1 cellular context compared by ENCODE assay signal in the genomic region with DNA sequence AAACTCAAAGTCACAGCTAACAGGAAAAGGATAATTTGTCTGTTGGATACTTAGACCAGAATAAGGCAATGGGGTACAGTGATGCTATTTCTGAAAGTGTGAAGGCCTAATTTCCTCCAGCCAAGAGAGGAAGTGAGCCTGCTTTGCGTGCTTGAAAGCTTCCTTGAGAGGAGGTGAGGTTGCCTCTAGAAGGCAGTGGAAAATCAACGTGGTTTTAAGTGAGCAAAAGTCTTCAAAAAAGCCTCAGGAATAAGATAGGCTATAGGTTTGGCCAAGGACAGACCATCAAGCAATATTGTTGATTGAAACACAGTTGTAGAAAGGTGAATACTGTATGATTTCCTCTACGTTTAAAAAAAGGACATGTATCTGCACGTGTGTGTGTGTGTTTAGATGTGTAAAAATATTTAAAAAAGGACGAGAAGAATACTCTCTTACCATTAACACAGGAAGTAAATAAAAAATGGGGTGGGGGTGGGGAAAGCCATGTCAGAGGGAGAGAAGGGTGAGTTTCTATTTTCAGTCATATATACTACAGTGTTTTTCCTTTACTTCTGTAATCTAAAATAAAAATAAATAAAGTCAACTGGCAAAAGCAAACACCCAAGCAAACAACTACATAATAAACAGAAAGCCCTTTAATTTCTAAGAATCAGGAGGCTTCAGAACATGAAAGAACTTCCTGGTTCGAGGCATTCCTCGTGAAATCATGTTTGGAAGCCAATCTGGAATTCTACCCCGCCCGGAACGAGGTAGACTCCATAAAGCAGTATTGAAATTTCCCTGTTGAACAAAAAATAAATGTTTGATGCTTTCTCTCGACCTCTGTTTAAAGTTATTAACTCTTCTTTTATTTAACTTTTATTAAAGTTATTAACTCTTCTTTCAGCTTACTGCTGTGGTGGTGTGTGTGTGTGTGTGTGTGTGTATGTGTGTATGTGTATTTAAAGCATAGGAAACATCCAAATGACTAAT.
TF ChIP-seq lines count a peak whose summit lies in the region.

No MANE protein-coding gene starts in this region.

TF ChIP-seq in GM12878, 131 proteins besides CTCF, POLR2A, EP300 and RAD21 (continued from another document and continues in another):
- TF ChIP-seq, protein P1, sequence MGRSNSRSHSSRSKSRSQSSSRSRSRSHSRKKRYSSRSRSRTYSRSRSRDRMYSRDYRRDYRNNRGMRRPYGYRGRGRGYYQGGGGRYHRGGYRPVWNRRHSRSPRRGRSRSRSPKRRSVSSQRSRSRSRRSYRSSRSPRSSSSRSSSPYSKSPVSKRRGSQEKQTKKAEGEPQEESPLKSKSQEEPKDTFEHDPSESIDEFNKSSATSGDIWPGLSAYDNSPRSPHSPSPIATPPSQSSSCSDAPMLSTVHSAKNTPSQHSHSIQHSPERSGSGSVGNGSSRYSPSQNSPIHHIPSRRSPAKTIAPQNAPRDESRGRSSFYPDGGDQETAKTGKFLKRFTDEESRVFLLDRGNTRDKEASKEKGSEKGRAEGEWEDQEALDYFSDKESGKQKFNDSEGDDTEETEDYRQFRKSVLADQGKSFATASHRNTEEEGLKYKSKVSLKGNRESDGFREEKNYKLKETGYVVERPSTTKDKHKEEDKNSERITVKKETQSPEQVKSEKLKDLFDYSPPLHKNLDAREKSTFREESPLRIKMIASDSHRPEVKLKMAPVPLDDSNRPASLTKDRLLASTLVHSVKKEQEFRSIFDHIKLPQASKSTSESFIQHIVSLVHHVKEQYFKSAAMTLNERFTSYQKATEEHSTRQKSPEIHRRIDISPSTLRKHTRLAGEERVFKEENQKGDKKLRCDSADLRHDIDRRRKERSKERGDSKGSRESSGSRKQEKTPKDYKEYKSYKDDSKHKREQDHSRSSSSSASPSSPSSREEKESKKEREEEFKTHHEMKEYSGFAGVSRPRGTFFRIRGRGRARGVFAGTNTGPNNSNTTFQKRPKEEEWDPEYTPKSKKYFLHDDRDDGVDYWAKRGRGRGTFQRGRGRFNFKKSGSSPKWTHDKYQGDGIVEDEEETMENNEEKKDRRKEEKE (IDR thresholded peaks at IDR 0.05), result no peak
- TF ChIP-seq FOXM1 (IDR thresholded peaks at IDR 0.05; ENCODE audit: low read depth, low read length), result peak; percentile 95
- no peak for TF ChIP-seq CBX3 (IDR thresholded peaks at IDR 0.05; ENCODE audit: borderline replicate concordance, low read depth)
- TF ChIP-seq, protein P2, sequence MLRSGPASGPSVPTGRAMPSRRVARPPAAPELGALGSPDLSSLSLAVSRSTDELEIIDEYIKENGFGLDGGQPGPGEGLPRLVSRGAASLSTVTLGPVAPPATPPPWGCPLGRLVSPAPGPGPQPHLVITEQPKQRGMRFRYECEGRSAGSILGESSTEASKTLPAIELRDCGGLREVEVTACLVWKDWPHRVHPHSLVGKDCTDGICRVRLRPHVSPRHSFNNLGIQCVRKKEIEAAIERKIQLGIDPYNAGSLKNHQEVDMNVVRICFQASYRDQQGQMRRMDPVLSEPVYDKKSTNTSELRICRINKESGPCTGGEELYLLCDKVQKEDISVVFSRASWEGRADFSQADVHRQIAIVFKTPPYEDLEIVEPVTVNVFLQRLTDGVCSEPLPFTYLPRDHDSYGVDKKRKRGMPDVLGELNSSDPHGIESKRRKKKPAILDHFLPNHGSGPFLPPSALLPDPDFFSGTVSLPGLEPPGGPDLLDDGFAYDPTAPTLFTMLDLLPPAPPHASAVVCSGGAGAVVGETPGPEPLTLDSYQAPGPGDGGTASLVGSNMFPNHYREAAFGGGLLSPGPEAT (IDR thresholded peaks at IDR 0.05; ENCODE audit: low read depth), result peak; percentile 91
- TF ChIP-seq E4F1 (IDR thresholded peaks at IDR 0.05; ENCODE audit: borderline replicate concordance, partially characterized antibody), result no peak
- TF ChIP-seq, protein P3, sequence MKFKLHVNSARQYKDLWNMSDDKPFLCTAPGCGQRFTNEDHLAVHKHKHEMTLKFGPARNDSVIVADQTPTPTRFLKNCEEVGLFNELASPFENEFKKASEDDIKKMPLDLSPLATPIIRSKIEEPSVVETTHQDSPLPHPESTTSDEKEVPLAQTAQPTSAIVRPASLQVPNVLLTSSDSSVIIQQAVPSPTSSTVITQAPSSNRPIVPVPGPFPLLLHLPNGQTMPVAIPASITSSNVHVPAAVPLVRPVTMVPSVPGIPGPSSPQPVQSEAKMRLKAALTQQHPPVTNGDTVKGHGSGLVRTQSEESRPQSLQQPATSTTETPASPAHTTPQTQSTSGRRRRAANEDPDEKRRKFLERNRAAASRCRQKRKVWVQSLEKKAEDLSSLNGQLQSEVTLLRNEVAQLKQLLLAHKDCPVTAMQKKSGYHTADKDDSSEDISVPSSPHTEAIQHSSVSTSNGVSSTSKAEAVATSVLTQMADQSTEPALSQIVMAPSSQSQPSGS (IDR thresholded peaks at IDR 0.05; ENCODE audit: low read length), result no peak; the same call in 1 of the 2 replicates
- TF ChIP-seq, protein P4, sequence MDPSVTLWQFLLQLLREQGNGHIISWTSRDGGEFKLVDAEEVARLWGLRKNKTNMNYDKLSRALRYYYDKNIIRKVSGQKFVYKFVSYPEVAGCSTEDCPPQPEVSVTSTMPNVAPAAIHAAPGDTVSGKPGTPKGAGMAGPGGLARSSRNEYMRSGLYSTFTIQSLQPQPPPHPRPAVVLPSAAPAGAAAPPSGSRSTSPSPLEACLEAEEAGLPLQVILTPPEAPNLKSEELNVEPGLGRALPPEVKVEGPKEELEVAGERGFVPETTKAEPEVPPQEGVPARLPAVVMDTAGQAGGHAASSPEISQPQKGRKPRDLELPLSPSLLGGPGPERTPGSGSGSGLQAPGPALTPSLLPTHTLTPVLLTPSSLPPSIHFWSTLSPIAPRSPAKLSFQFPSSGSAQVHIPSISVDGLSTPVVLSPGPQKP (IDR thresholded peaks at IDR 0.05; ENCODE audit: low read depth, low read length), result no peak
- TF ChIP-seq CBFB (IDR thresholded peaks at IDR 0.05; ENCODE audit: low read depth), result peak; percentile 47; the same call in 1 of the 2 replicates
- TF ChIP-seq HDGF (IDR thresholded peaks at IDR 0.05), result no peak
- TF ChIP-seq IKZF2 (IDR thresholded peaks at IDR 0.05), result peak; percentile 98 to 99
- no peak for TF ChIP-seq NFYA (IDR thresholded peaks at IDR 0.05; ENCODE audit: borderline replicate concordance, low read depth, low read length)
- TF ChIP-seq MTA3 (IDR thresholded peaks at IDR 0.05; ENCODE audit: borderline replicate concordance, low read length), result no peak
- TF ChIP-seq, protein P5, sequence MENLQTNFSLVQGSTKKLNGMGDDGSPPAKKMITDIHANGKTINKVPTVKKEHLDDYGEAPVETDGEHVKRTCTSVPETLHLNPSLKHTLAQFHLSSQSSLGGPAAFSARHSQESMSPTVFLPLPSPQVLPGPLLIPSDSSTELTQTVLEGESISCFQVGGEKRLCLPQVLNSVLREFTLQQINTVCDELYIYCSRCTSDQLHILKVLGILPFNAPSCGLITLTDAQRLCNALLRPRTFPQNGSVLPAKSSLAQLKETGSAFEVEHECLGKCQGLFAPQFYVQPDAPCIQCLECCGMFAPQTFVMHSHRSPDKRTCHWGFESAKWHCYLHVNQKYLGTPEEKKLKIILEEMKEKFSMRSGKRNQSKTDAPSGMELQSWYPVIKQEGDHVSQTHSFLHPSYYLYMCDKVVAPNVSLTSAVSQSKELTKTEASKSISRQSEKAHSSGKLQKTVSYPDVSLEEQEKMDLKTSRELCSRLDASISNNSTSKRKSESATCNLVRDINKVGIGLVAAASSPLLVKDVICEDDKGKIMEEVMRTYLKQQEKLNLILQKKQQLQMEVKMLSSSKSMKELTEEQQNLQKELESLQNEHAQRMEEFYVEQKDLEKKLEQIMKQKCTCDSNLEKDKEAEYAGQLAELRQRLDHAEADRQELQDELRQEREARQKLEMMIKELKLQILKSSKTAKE (IDR thresholded peaks at IDR 0.05; ENCODE audit: low read depth, poor library complexity, severe bottlenecking), result no peak
- TF ChIP-seq, protein P6, sequence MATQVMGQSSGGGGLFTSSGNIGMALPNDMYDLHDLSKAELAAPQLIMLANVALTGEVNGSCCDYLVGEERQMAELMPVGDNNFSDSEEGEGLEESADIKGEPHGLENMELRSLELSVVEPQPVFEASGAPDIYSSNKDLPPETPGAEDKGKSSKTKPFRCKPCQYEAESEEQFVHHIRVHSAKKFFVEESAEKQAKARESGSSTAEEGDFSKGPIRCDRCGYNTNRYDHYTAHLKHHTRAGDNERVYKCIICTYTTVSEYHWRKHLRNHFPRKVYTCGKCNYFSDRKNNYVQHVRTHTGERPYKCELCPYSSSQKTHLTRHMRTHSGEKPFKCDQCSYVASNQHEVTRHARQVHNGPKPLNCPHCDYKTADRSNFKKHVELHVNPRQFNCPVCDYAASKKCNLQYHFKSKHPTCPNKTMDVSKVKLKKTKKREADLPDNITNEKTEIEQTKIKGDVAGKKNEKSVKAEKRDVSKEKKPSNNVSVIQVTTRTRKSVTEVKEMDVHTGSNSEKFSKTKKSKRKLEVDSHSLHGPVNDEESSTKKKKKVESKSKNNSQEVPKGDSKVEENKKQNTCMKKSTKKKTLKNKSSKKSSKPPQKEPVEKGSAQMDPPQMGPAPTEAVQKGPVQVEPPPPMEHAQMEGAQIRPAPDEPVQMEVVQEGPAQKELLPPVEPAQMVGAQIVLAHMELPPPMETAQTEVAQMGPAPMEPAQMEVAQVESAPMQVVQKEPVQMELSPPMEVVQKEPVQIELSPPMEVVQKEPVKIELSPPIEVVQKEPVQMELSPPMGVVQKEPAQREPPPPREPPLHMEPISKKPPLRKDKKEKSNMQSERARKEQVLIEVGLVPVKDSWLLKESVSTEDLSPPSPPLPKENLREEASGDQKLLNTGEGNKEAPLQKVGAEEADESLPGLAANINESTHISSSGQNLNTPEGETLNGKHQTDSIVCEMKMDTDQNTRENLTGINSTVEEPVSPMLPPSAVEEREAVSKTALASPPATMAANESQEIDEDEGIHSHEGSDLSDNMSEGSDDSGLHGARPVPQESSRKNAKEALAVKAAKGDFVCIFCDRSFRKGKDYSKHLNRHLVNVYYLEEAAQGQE (IDR thresholded peaks at IDR 0.05; ENCODE audit: low read depth, low read length), result no peak
- no peak; the same call in 1 of the 2 replicates for TF ChIP-seq TBL1XR1 (IDR thresholded peaks at IDR 0.05; ENCODE audit: low read depth, low read length)
- TF ChIP-seq NKRF (conservative IDR thresholded peaks at IDR 0.05), result peak; percentile 27
- TF ChIP-seq, protein P7, sequence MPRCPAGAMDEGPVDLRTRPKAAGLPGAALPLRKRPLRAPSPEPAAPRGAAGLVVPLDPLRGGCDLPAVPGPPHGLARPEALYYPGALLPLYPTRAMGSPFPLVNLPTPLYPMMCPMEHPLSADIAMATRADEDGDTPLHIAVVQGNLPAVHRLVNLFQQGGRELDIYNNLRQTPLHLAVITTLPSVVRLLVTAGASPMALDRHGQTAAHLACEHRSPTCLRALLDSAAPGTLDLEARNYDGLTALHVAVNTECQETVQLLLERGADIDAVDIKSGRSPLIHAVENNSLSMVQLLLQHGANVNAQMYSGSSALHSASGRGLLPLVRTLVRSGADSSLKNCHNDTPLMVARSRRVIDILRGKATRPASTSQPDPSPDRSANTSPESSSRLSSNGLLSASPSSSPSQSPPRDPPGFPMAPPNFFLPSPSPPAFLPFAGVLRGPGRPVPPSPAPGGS (IDR thresholded peaks at IDR 0.05; ENCODE audit: borderline replicate concordance, insufficient read depth, low read depth, low read length, poor library complexity, severe bottlenecking), result peak; percentile 22
- no peak for TF ChIP-seq HSF1 (IDR thresholded peaks at IDR 0.05; ENCODE audit: low read depth, low read length)
- peak; percentile 97 for TF ChIP-seq EED (IDR thresholded peaks at IDR 0.05; ENCODE audit: low read depth)
- TF ChIP-seq TCF7 (IDR thresholded peaks at IDR 0.05; ENCODE audit: borderline replicate concordance), result no peak
- TF ChIP-seq SUZ12 (IDR thresholded peaks at IDR 0.05; ENCODE audit: unreplicated experiment), result no peak
- TF ChIP-seq E2F4 (IDR thresholded peaks at IDR 0.05; ENCODE audit: low read depth, low read length), result no peak
- TF ChIP-seq FOXK2 (IDR thresholded peaks at IDR 0.05), result no peak; the same call in 1 of the 2 replicates
- peak; percentile 92 for TF ChIP-seq DPF2 (IDR thresholded peaks at IDR 0.05)
